ENCODE assay signal across 16 cellular contexts in genomic region chr3:86986666-86987420, GRCh38. TPM values are rescaled to one million over a fixed set of nuclear protein-coding genes. Genes with fewer than 3 reads are reported as not detected.
DNase-seq lines count a peak whose midpoint lies in the region; ATAC-seq, FAIRE-seq and TF ChIP-seq lines count a peak whose summit lies in the region.
"Had no signal": no experiment of that assay in that cellular context is flagged by ENCODE, and none has a peak within 500 bp of the region (broad histone marks: within the 10 kb centered on the region; RNA-seq: fewer than 3 reads in every experiment).

No MANE protein-coding gene starts in this region.

- no peak overlapping the region for H3K27ac ChIP-seq in HepG2 (ENCODE audit: extremely low read length, insufficient read depth, low read length)
- H3K27ac ChIP-seq in right lobe of liver, result no peak overlapping the region
- peak overlapping the region in 1 of 2 donors; percentile 76 for H3K27ac ChIP-seq in aorta (ENCODE audit: low read depth in 1 of 2, low read length in 2 of 2)

- TF ChIP-seq CTCF in HepG2 (CRISPR knock-in tag; IDR thresholded peaks at IDR 0.05) (no peak), right lobe of liver (IDR thresholded peaks at IDR 0.05) (no peak), epithelial cell of esophagus (IDR thresholded peaks at IDR 0.05; ENCODE audit: insufficient read depth, low read depth, low read length, missing control alignments) (no peak), omental fat pad (IDR thresholded peaks at IDR 0.05) (no peak)

- H3K4me2 ChIP-seq in HepG2 (ENCODE audit: low read depth, low read length), result no peak overlapping the region

- no peaks in the 10 kb centered on the region for H3K4me1 ChIP-seq in HepG2 (ENCODE audit: insufficient read depth, low read length)
- no peaks in the 10 kb centered on the region for H3K4me1 ChIP-seq in right lobe of liver
- H3K4me1 ChIP-seq in aorta (ENCODE audit: control insufficient read depth in 1 of 2, insufficient read depth in 2 of 2, low read length in 2 of 2), result peaks cover 1 to 12% of the 10 kb centered on the region in 2 donors

- DNase-seq in HepG2 (ENCODE audit: low spot score) (no peak), right lobe of liver (no peak), epithelial cell of esophagus (ENCODE audit: low read depth) (peak; percentile 44), omental fat pad (ENCODE audit: low spot score) (no peak), aorta (no peak), NCI-H128 (lab: John Stamatoyannopoulos, UW; ENCODE audit: unreplicated experiment) (no peak), RPMI8226 (no peak), DMS 273 treated with DMSO at 0.1 percent for 48 hours (lab: John Stamatoyannopoulos, UW) (no peak)
- DNase-seq: activated naive CD4-positive, alpha-beta T cell; kidney; NCI-H1436; Right ventricle myocardium superior; small intestine had no signal

- no peak overlapping the region for H3K9ac ChIP-seq in HepG2 (ENCODE audit: insufficient read depth, low read depth, low read length)

- no peak for TF ChIP-seq RAD21 in HepG2 (CRISPR knock-in tag; IDR thresholded peaks at IDR 0.05)

- no peaks in the 10 kb centered on the region for H3K9me3 ChIP-seq in HepG2 (ENCODE audit: low read length)
- no peaks in the 10 kb centered on the region for H3K9me3 ChIP-seq in right lobe of liver
- H3K9me3 ChIP-seq in aorta (ENCODE audit: control insufficient read depth, low read length), result no peaks in the 10 kb centered on the region

- 0% methylated on average over 6 of the region's 6 CpGs for WGBS in HepG2 (ENCODE audit: low lambda C conversion rate)
- 61% methylated on average over 6 of the region's 6 CpGs for WGBS in right lobe of liver (ENCODE audit: insufficient coverage, low coverage, low lambda C conversion rate, missing lambda C conversion rate)
- WGBS in aorta, 2 donors, result 14 to 18% methylated on average over 6 of the region's 6 CpGs

- FAIRE-seq in HepG2 (lab: Jason Lieb, UNC), result no peak
- FAIRE-seq: kidney, small intestine had no signal

- ATAC-seq in HepG2, result no peak
- ATAC-seq in right lobe of liver, result no peak
- ATAC-seq in omental fat pad (ENCODE audit: low FRiP score), result peak; percentile 12
- ATAC-seq in aorta (ENCODE audit: low FRiP score), result no peak
- ATAC-seq: natural killer cell treated with Interleukin-12 subunit alpha and Interleukin-12 subunit beta and Interleukin-15 and Interleukin-18, amount 100 ng/mL, for 72 hours had no signal

- H3K27me3 ChIP-seq in HepG2 (ENCODE audit: control insufficient read depth in 1 of 2, insufficient read depth in 2 of 2, low read length in 2 of 2) (peaks cover 2 to 15% of the 10 kb centered on the region in 2 experiments), right lobe of liver (peaks cover 3 to 11% of the 10 kb centered on the region in 2 donors), aorta (ENCODE audit: control insufficient read depth in 1 of 2, insufficient read depth in 2 of 2, low read length in 1 of 2) (no peaks in the 10 kb centered on the region)

- no peaks in the 10 kb centered on the region for H3K79me2 ChIP-seq in HepG2 (ENCODE audit: insufficient read depth, low read length)

- H3K36me3 ChIP-seq in HepG2 (replicated peaks in 1 of 2; ENCODE audit: control insufficient read depth in 1 of 2, insufficient read depth in 2 of 2, low read length in 2 of 2) (no peaks in the 10 kb centered on the region), right lobe of liver (no peaks in the 10 kb centered on the region), aorta (ENCODE audit: control insufficient read depth in 1 of 2, insufficient read depth in 2 of 2, low read length in 1 of 2) (no peaks in the 10 kb centered on the region)

- intact Hi-C loops in HepG2 (cut with micrococcal nuclease; ENCODE audit: unreplicated experiment), result no loop called here
- intact Hi-C loops in right lobe of liver (cut with DNase I), result no loop called here
- intact Hi-C loops in aorta (cut with DNase I), result loop anchor here in 1 of 2 donors (5.0 kb wide), 1 partner anchor 50 kb away; no protein-coding TSS in a partner anchor

- no peak for TF ChIP-seq EP300 in HepG2 (IDR thresholded peaks at IDR 0.05; ENCODE audit: low read depth in 2 of 2, low read length in 2 of 2)
- TF ChIP-seq EP300 in HepG2 (CRISPR knock-in tag; IDR thresholded peaks at IDR 0.05; ENCODE audit: borderline replicate concordance), result no peak

- no peak overlapping the region for H2AFZ ChIP-seq in HepG2 (ENCODE audit: low read length)

- TF ChIP-seq POLR2A in HepG2 (IDR thresholded peaks at IDR 0.05; ENCODE audit: insufficient read depth in 1 of 2, low read depth in 2 of 2, low read length in 2 of 2) (no peak), right lobe of liver (IDR thresholded peaks at IDR 0.05) (no peak)

- BruUV-seq in HepG2 (replicated peaks; lab: Mats Ljungman, UMichigan), result no TSS peak

- in situ Hi-C loops in HepG2 (cut with HindIII; ENCODE audit: extremely low pct_ligation_motif_present, low pct_unique_long_range_greater_than_20kb), result no loop called here

- no peaks in the 10 kb centered on the region for H4K20me1 ChIP-seq in HepG2 (ENCODE audit: insufficient read depth, low read length)

- POLR2A ChIA-PET in HepG2 (lab: Yijun Ruan, JAX), result no interaction called here

- CTCF ChIA-PET in HepG2 (lab: Yijun Ruan, JAX; ENCODE audit: low intra/inter-chr PET ratio, low total read pairs), result no interaction called here

- H3K4me3 ChIP-seq in HepG2 (replicated peaks in 1 of 3; ENCODE audit: insufficient read depth in 1 of 3, low read depth in 2 of 3, low read length in 3 of 3), result no peak overlapping the region
- H3K4me3 ChIP-seq in right lobe of liver, result no peak overlapping the region
- no peak overlapping the region for H3K4me3 ChIP-seq in epithelial cell of esophagus (ENCODE audit: low read length)
- H3K4me3 ChIP-seq in aorta (ENCODE audit: low read length in 2 of 2), result peak overlapping the region; percentile 4 to 48

TF ChIP-seq in HepG2, 621 proteins besides CTCF, POLR2A, EP300 and RAD21 (continues in another document):
- no peak for TF ChIP-seq THAP9 (CRISPR knock-in tag; IDR thresholded peaks at IDR 0.05; ENCODE audit: borderline replicate concordance)
- TF ChIP-seq CEBPB (IDR thresholded peaks at IDR 0.05; ENCODE audit: borderline replicate concordance, low read depth, low read length), result peak; percentile 16; the same call in 1 of the 2 replicates
- TF ChIP-seq SIX4 (CRISPR knock-in tag; IDR thresholded peaks at IDR 0.05), result no peak
- no peak for TF ChIP-seq ZBTB21 (CRISPR knock-in tag; IDR thresholded peaks at IDR 0.05)
- TF ChIP-seq IKZF5 (CRISPR knock-in tag; IDR thresholded peaks at IDR 0.05), result no peak

RNA-seq across cellular contexts. Expression of gene VGLL3, which starts 4.1 kb away (rescaled TPM):
- total RNA-seq in HepG2 (2016; rRNA removed; fragmentation: Illumina TruSeq; extraction: Trizol) (0.01 and 0.07 TPM in 2 replicates), right lobe of liver (1 to 10 TPM in 2 of 6 experiments, under 1 TPM in 4; 0.21 to 3.8 (median 0.79) TPM), omental fat pad (10 to 100 TPM; 36.9 to 99.6 (median 70.9) TPM), aorta (100 to 1,000 TPM in 1 of 2 donors, 10 to 100 TPM in 1; 49.8 to 155 TPM)
- total RNA-seq in HepG2 (2016; cell fraction: cytosol; rRNA removed; fragmentation: Illumina TruSeq; extraction: Trizol; ENCODE audit: low read depth), result not detected in 2 replicates
- total RNA-seq in HepG2 (2016; cell fraction: insoluble cytoplasmic fraction; rRNA removed; fragmentation: Illumina TruSeq; extraction: Trizol), result 0.01 and 0.02 TPM in 2 replicates
- total RNA-seq in HepG2 (2016; cell fraction: membrane; rRNA removed; fragmentation: Illumina TruSeq; extraction: Trizol), result not detected in 2 replicates
- 0.03 TPM in 1 of 2 replicates, not detected in the other for total RNA-seq in HepG2 (2016; cell fraction: nucleus; rRNA removed; fragmentation: Illumina TruSeq; extraction: Trizol)
- polyA plus RNA-seq in HepG2 (2011; rRNA removed) (0.03 and 0.04 TPM in 2 replicates), aorta (10 to 100 TPM; 10.8 to 11.2 TPM)
- 0.04 and 0.15 TPM in 2 replicates for polyA plus RNA-seq in HepG2 (2011; cell fraction: cytosol; rRNA removed)
- 0.10 and 0.11 TPM in 2 replicates for polyA plus RNA-seq in HepG2 (2011; cell fraction: nucleus; rRNA removed)
- not detected in 2 replicates for polyA plus RNA-seq in HepG2 (2012)
- not detected in 2 replicates for polyA plus RNA-seq in HepG2 (2016; cell fraction: cytosol; fragmentation: Illumina TruSeq; extraction: Trizol; ENCODE audit: low read depth)
- 0.04 TPM in 1 of 2 replicates, not detected in the other for polyA plus RNA-seq in HepG2 (2016; cell fraction: insoluble cytoplasmic fraction; fragmentation: Illumina TruSeq; extraction: Trizol; ENCODE audit: low read depth)
- not detected in 2 replicates for polyA plus RNA-seq in HepG2 (2016; cell fraction: membrane; fragmentation: Illumina TruSeq; extraction: Trizol; ENCODE audit: low read depth)
- polyA plus RNA-seq in HepG2 (2016; cell fraction: nucleus; fragmentation: Illumina TruSeq; extraction: Trizol; ENCODE audit: insufficient read depth, low read depth), result not detected in 2 replicates
- 1.1 and 259 TPM in 2 replicates for polyA minus RNA-seq in HepG2 (2011; rRNA and poly(A)+ RNA removed; ENCODE audit: low replicate concordance)
- 0.20 and 1.5 TPM in 2 replicates for polyA minus RNA-seq in HepG2 (2011; cell fraction: cytosol; rRNA and poly(A)+ RNA removed)
- 0.13 and 0.25 TPM in 2 replicates for polyA minus RNA-seq in HepG2 (2011; cell fraction: nucleus; rRNA and poly(A)+ RNA removed)
- total RNA-seq: A172; activated CD8-positive, alpha-beta memory T cell treated with anti-CD3 and anti-CD28 coated beads for 36 hours; natural killer cell treated with Interleukin-12 subunit alpha and Interleukin-12 subunit beta and Interleukin-15 and Interleukin-18, amount 100 ng/mL, for 72 hours had no signal

Comparison
In these comparisons a context has a peak if more than half of its experiments do, and no peak if none do; other contexts are left out.
1. H3K4me3 ChIP-seq: peak in aorta (2 of 2); none in HepG2 (0 of 3), right lobe of liver (0 of 3) and epithelial cell of esophagus (single experiment).
2. RNA of gene VGLL3, which starts 4.1 kb away (total RNA-seq): 49.8 to 155 TPM in aorta and 36.9 to 99.6 TPM in omental fat pad; 0.21 to 3.8 TPM in right lobe of liver and 0.01 to 0.07 TPM in HepG2; every median in the first group is over 4 times any median in the second.